ENCODE assay signal across 1 cellular context in the genomic region with DNA sequence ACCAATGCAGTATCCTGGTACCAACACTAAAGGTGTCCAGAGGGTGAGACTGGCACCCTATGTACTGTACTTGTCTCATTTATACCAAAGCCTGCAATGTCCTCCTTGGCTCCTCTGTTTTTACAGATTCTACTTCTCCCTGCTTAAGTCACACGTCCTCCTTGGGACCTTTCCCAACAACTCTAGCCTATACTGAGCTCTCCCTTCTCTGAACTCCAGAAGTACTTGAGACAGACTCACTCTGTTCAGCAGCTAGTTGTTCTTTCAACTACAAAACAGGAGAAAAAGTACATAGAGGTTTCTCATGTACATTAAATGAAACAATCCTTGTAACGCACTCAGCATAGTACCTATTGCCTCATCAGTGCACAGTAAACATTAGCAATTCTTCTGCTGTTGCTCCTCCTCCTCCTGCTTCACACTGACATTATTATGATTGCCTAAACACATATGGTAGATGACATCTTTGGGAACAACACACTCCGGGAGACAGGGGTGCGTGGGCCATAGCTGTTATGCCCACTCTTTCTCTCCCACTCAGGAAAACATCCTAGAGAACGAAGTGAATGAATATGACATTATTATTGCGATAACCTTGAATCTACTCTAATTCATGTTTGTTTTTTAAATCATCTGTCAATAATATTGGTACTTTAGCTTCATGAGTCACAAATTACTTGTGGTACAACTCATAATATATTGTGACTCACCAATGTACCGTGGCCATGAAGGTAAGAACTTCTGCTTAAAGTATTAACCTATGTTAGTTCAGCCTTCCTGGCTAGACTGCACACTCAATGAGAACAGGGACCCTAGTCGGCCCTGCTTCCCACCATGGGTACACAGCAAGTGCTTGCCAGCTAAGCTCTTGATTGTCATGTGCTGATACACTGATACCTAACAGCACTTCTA.
TF ChIP-seq lines count a peak whose summit lies in the region.

No MANE protein-coding gene starts in this region.

TF ChIP-seq in SK-N-SH treated with all-trans-retinoic acid at 6 μM for 48 hours, 23 proteins besides CTCF, POLR2A, EP300 and RAD21 (continued from another document):
- no peak for TF ChIP-seq PATZ1 (CRISPR knock-in tag; IDR thresholded peaks at IDR 0.05; ENCODE audit: borderline replicate concordance)
